2 cellular contexts compared by ENCODE assay signal in genomic region chr5:135476615-135477493, GRCh38.
TF ChIP-seq lines count a peak whose summit lies in the region.

No MANE protein-coding gene starts in this region.

TF ChIP-seq in GM23338, 12 proteins besides CTCF, POLR2A, EP300 and RAD21:
- TF ChIP-seq NANOG (IDR thresholded peaks at IDR 0.05; ENCODE audit: borderline replicate concordance) = no peak

TF ChIP-seq in K562, 482 proteins besides CTCF, POLR2A, EP300 and RAD21:
- TF ChIP-seq MTA2 (IDR thresholded peaks at IDR 0.05; ENCODE audit: low read depth) = peak; percentile 34; the same call in 1 of the 2 replicates
- no peak for TF ChIP-seq ZNF121 (CRISPR knock-in tag; conservative IDR thresholded peaks at IDR 0.05)
- TF ChIP-seq STAT5A (IDR thresholded peaks at IDR 0.05; ENCODE audit: borderline replicate concordance, low read length) = peak; percentile 55; the same call in 1 of the 2 replicates
- peak; percentile 36; the same call in 1 of the 2 replicates for TF ChIP-seq VEZF1 (CRISPR knock-in tag; IDR thresholded peaks at IDR 0.05)
- TF ChIP-seq ZBTB2 (IDR thresholded peaks at IDR 0.05) = peak; percentile 27; the same call in 1 of the 2 replicates
- peak; percentile 72; the same call in 1 of the 2 replicates for TF ChIP-seq SMARCA4 (IDR thresholded peaks at IDR 0.05)
- peak; percentile 58 for TF ChIP-seq SMARCB1 (IDR thresholded peaks at IDR 0.05; ENCODE audit: insufficient read length, low read depth)
- peak; percentile 75 for TF ChIP-seq CBFA2T2 (conservative IDR thresholded peaks at IDR 0.05)
- TF ChIP-seq ZNF766 (CRISPR knock-in tag; conservative IDR thresholded peaks at IDR 0.05) = 0 out of 2 replicates have a peak, but pooled peaks have one; percentile 22
- peak; percentile 89 for TF ChIP-seq POLR2AphosphoS5 (IDR thresholded peaks at IDR 0.05; ENCODE audit: control insufficient read depth, insufficient read depth, low read depth, low read length)
- no peak for TF ChIP-seq CHD1 (IDR thresholded peaks at IDR 0.05; ENCODE audit: low read length)
- peak in 1 of 2 experiments; percentile 22; a peak in 1 of 4 replicates for TF ChIP-seq MNT (conservative IDR thresholded peaks at IDR 0.05)
- TF ChIP-seq ZNF395 (CRISPR knock-in tag; IDR thresholded peaks at IDR 0.05) = peak; percentile 2; the same call in 1 of the 2 replicates
- TF ChIP-seq SAFB (IDR thresholded peaks at IDR 0.05; ENCODE audit: borderline replicate concordance, low read depth, low read length) = no peak
- TF ChIP-seq NFIC (IDR thresholded peaks at IDR 0.05) = peak; percentile 51
- no peak for TF ChIP-seq E2F8 (IDR thresholded peaks at IDR 0.05; ENCODE audit: low read depth, partially characterized antibody)
- TF ChIP-seq BHLHE40 (IDR thresholded peaks at IDR 0.05; ENCODE audit: low read length) = peak; percentile 84
- 0 out of 2 replicates have a peak, but pooled peaks have one; percentile 27 for TF ChIP-seq ZNF592 (IDR thresholded peaks at IDR 0.05)
- peak; percentile 70 for TF ChIP-seq TAL1 (IDR thresholded peaks at IDR 0.05)
- TF ChIP-seq TCF3 (CRISPR knock-in tag; IDR thresholded peaks at IDR 0.05) = peak; percentile 88
- peak; percentile 32; the same call in 1 of the 2 replicates for TF ChIP-seq TFAP4 (CRISPR knock-in tag; IDR thresholded peaks at IDR 0.05; ENCODE audit: borderline replicate concordance)
- TF ChIP-seq KLF16 (IDR thresholded peaks at IDR 0.05) = peak; percentile 69; the same call in 1 of the 2 replicates
- peak; percentile 68 for TF ChIP-seq HNRNPLL (IDR thresholded peaks at IDR 0.05; ENCODE audit: low read depth, low read length, poor library complexity, severe bottlenecking)
- peak; percentile 89 for TF ChIP-seq CBFA2T3 (IDR thresholded peaks at IDR 0.05)
- peak; percentile 76; the same call in 1 of the 2 replicates for TF ChIP-seq ZNF24 (IDR thresholded peaks at IDR 0.05)
- peak in 1 of 3 experiments; percentile 71 for TF ChIP-seq YY1 (IDR thresholded peaks at IDR 0.05; ENCODE audit: borderline replicate concordance in 1 of 3, control insufficient read depth in 1 of 3, extremely low read depth in 1 of 3, insufficient read depth in 3 of 3, insufficient read length in 1 of 3, insufficient replicate concordance in 2 of 3, low read depth in 1 of 3, low read length in 2 of 3)
- peak in 1 of 2 experiments; percentile 46; a peak in 1 of 4 replicates for TF ChIP-seq RCOR1 (IDR thresholded peaks at IDR 0.05; ENCODE audit: borderline replicate concordance in 1 of 2, low read depth in 2 of 2, low read length in 2 of 2)
- peak; percentile 84 for TF ChIP-seq TEAD4 (IDR thresholded peaks at IDR 0.05; ENCODE audit: low read length)
- no peak for TF ChIP-seq TEAD4 (CRISPR knock-in tag; IDR thresholded peaks at IDR 0.05; ENCODE audit: borderline replicate concordance)
- TF ChIP-seq NCOR1 (IDR thresholded peaks at IDR 0.05) = peak; percentile 76
- no peak for TF ChIP-seq ILF3 (IDR thresholded peaks at IDR 0.05; ENCODE audit: borderline replicate concordance)
- peak; percentile 81 for TF ChIP-seq ARID1B (IDR thresholded peaks at IDR 0.05)
- TF ChIP-seq RNF2 (IDR thresholded peaks at IDR 0.05) = peak; percentile 48; the same call in 1 of the 2 replicates
- no peak for TF ChIP-seq DEAF1 (CRISPR knock-in tag; IDR thresholded peaks at IDR 0.05)
- peak; percentile 64; the same call in 1 of the 2 replicates for TF ChIP-seq DPF2 (IDR thresholded peaks at IDR 0.05)
- no peak for TF ChIP-seq DMBX1 (CRISPR knock-in tag; IDR thresholded peaks at IDR 0.05; ENCODE audit: borderline replicate concordance)
